Comparison of ENCODE assay signal across 20 cellular contexts in genomic region chr10:51653025-51653424, GRCh38.
"Had no signal": no experiment of that assay in that cellular context is flagged by ENCODE, and none has a peak within 500 bp of the region (broad histone marks: within the 10 kb centered on the region; RNA-seq: fewer than 3 reads in every experiment).

No MANE protein-coding gene starts in this region.

- H3K4me3 Mint-ChIP-seq: activated CD4-positive, alpha-beta memory T cell treated with anti-CD3 and anti-CD28 coated beads, Interleukin-2, amount 10 ng/mL, durations not matched to agents 7 days and 5 days; activated CD4-positive, alpha-beta T cell treated with anti-CD3 and anti-CD28 coated beads for 36 hours; activated naive CD8-positive, alpha-beta T cell treated with anti-CD3 and anti-CD28 coated beads, Interleukin-2, amount 50 U/mL, for 24 hours; dendritic cell treated with granulocyte-macrophage colony-stimulating factor and Interleukin-4, amounts not matched to agents 40 ng/mL and 50 ng/mL, for 4 days; naive thymus-derived CD8-positive, alpha-beta T cell; stimulated activated naive B cell treated with anti-CD40 and anti-IgM and Interleukin-4, amounts not matched to agents 10 μg/mL and 1 μg/mL and 100 μg/mL, for 72 hours; T-cell; type B pancreatic cell had no signal

- H3K4me1 ChIP-seq: lower lobe of right lung, SJSA1 had no signal

- H3K27ac Mint-ChIP-seq: activated CD4-positive, alpha-beta memory T cell treated with anti-CD3 and anti-CD28 coated beads, Interleukin-2, amount 10 ng/mL, durations not matched to agents 7 days and 5 days; activated CD4-positive, alpha-beta T cell treated with anti-CD3 and anti-CD28 coated beads for 36 hours; activated naive CD8-positive, alpha-beta T cell treated with anti-CD3 and anti-CD28 coated beads, Interleukin-2, amount 50 U/mL, for 24 hours; dendritic cell treated with granulocyte-macrophage colony-stimulating factor and Interleukin-4, amounts not matched to agents 40 ng/mL and 50 ng/mL, for 4 days; naive thymus-derived CD8-positive, alpha-beta T cell; stimulated activated naive B cell treated with anti-CD40 and anti-IgM and Interleukin-4, amounts not matched to agents 10 μg/mL and 1 μg/mL and 100 μg/mL, for 72 hours; T-cell; type B pancreatic cell had no signal

- H3K27me3 Mint-ChIP-seq: dendritic cell treated with granulocyte-macrophage colony-stimulating factor and Interleukin-4, amounts not matched to agents 40 ng/mL and 50 ng/mL, for 4 days; type B pancreatic cell had no signal

- H3K27ac ChIP-seq: hepatocyte, lower lobe of right lung, sigmoid colon, SJSA1, WERI-Rb-1 had no signal

- H3K4me3 ChIP-seq: hepatocyte, lower lobe of right lung, mucosa of descending colon, sigmoid colon, SJSA1 had no signal

- H3K36me3 Mint-ChIP-seq: naive thymus-derived CD8-positive, alpha-beta T cell; stimulated activated naive B cell treated with anti-CD40 and anti-IgM and Interleukin-4, amounts not matched to agents 10 μg/mL and 1 μg/mL and 100 μg/mL, for 72 hours; T-cell; type B pancreatic cell had no signal

- H3K36me3 ChIP-seq: lower lobe of right lung, sigmoid colon, SJSA1, WERI-Rb-1 had no signal

- H3K4me2 ChIP-seq: hepatocyte had no signal

- H3K9me3 ChIP-seq: lower lobe of right lung, mucosa of descending colon, sigmoid colon, SJSA1 had no signal

- H3K9me3 Mint-ChIP-seq: activated CD4-positive, alpha-beta memory T cell treated with anti-CD3 and anti-CD28 coated beads, Interleukin-2, amount 10 ng/mL, durations not matched to agents 7 days and 5 days; activated naive CD8-positive, alpha-beta T cell treated with anti-CD3 and anti-CD28 coated beads, Interleukin-2, amount 50 U/mL, for 24 hours; naive thymus-derived CD8-positive, alpha-beta T cell; stimulated activated naive B cell treated with anti-CD40 and anti-IgM and Interleukin-4, amounts not matched to agents 10 μg/mL and 1 μg/mL and 100 μg/mL, for 72 hours; T-cell; type B pancreatic cell had no signal

- DNase-seq: activated CD4-positive, alpha-beta memory T cell treated with anti-CD3 and anti-CD28 coated beads, Interleukin-2, amount 10 ng/mL, durations not matched to agents 7 days and 5 days; activated CD4-positive, alpha-beta T cell treated with anti-CD3 and anti-CD28 coated beads for 36 hours; activated CD8-positive, alpha-beta memory T cell treated with anti-CD3 and anti-CD28 coated beads, Interleukin-2, amount 50 U/mL, for 48 hours; activated naive CD4-positive, alpha-beta T cell treated with Interleukin-2 at 50 U/mL for 16 hours; activated naive CD8-positive, alpha-beta T cell treated with anti-CD3 and anti-CD28 coated beads, Interleukin-2, amount 50 U/mL, for 24 hours; central memory CD4-positive, alpha-beta T cell; kidney glomerular epithelial cell; lower lobe of right lung; mucosa of descending colon; naive thymus-derived CD8-positive, alpha-beta T cell; nucleus accumbens; sigmoid colon; stimulated activated CD4-positive, alpha-beta T cell treated with anti-CD3 and anti-CD28 coated beads, Interleukin-2, amount 100 ng/mL, for 24 hours; stimulated activated naive B cell treated with anti-CD40 and anti-IgM and Interleukin-4, amounts not matched to agents 10 μg/mL and 1 μg/mL and 100 μg/mL, for 72 hours; T-cell; WERI-Rb-1 had no signal

- H3K79me2 ChIP-seq: hepatocyte had no signal

- ATAC-seq: activated CD4-positive, alpha-beta T cell treated with anti-CD3 and anti-CD28 coated beads for 36 hours; activated naive CD8-positive, alpha-beta T cell treated with anti-CD3 and anti-CD28 coated beads, Interleukin-2, amount 50 U/mL, for 24 hours; lower lobe of right lung; mucosa of descending colon; naive thymus-derived CD8-positive, alpha-beta T cell; stimulated activated naive B cell treated with anti-CD40 and anti-IgM and Interleukin-4, amounts not matched to agents 10 μg/mL and 1 μg/mL and 100 μg/mL, for 72 hours; T-cell had no signal

- H3K4me1 Mint-ChIP-seq: activated CD4-positive, alpha-beta memory T cell treated with anti-CD3 and anti-CD28 coated beads, Interleukin-2, amount 10 ng/mL, durations not matched to agents 7 days and 5 days; activated CD4-positive, alpha-beta T cell treated with anti-CD3 and anti-CD28 coated beads for 36 hours; activated naive CD8-positive, alpha-beta T cell treated with anti-CD3 and anti-CD28 coated beads, Interleukin-2, amount 50 U/mL, for 24 hours; naive thymus-derived CD8-positive, alpha-beta T cell; stimulated activated naive B cell treated with anti-CD40 and anti-IgM and Interleukin-4, amounts not matched to agents 10 μg/mL and 1 μg/mL and 100 μg/mL, for 72 hours; T-cell had no signal

- H2AFZ ChIP-seq: hepatocyte had no signal

- H3K27me3 ChIP-seq: hepatocyte, sigmoid colon, SJSA1 had no signal
